Comparison of ENCODE assay signal across 1 cellular context in genomic region chr7:151104411-151105235, GRCh38.
TF ChIP-seq lines count a peak whose summit lies in the region.

No MANE protein-coding gene starts in this region.

TF ChIP-seq in H1, 55 proteins besides CTCF, POLR2A, EP300 and RAD21:
- no peak for TF ChIP-seq TAF1 (IDR thresholded peaks at IDR 0.05; ENCODE audit: low read depth, low read length)
- no peak for TF ChIP-seq SP1 (IDR thresholded peaks at IDR 0.05; ENCODE audit: low read depth, low read length)
- no peak for TF ChIP-seq PHF8 (conservative IDR thresholded peaks at IDR 0.05; ENCODE audit: low read depth, low read length)
- TF ChIP-seq BCL11A (IDR thresholded peaks at IDR 0.05; ENCODE audit: low read depth in 2 of 2, low read length in 2 of 2): no peak
- TF ChIP-seq CBX8 (IDR thresholded peaks at IDR 0.05; ENCODE audit: borderline replicate concordance, low read depth, low read length): no peak
- TF ChIP-seq TCF12 (IDR thresholded peaks at IDR 0.05; ENCODE audit: low read depth, low read length): no peak
- 0 out of 2 replicates have a peak, but pooled peaks have one; percentile 34 for TF ChIP-seq SP4 (IDR thresholded peaks at IDR 0.05; ENCODE audit: low read length)
- no peak for TF ChIP-seq EGR1 (IDR thresholded peaks at IDR 0.05; ENCODE audit: borderline replicate concordance, low read depth, low read length)
- no peak for TF ChIP-seq SIN3A (conservative IDR thresholded peaks at IDR 0.05 in 1 of 2, IDR thresholded peaks at IDR 0.05 in 1 of 2; ENCODE audit: low read depth in 1 of 2, low read length in 2 of 2)
- TF ChIP-seq KDM4A (IDR thresholded peaks at IDR 0.05; ENCODE audit: low read depth, low read length, severe bottlenecking): peak; percentile 17
- no peak for TF ChIP-seq RFX5 (IDR thresholded peaks at IDR 0.05; ENCODE audit: borderline replicate concordance, low read depth, low read length)
- no peak for TF ChIP-seq CHD1 (IDR thresholded peaks at IDR 0.05; ENCODE audit: low read depth, low read length)
- TF ChIP-seq USF2 (IDR thresholded peaks at IDR 0.05; ENCODE audit: low read length): no peak
- TF ChIP-seq JUN (IDR thresholded peaks at IDR 0.05; ENCODE audit: low read depth, low read length): no peak
- TF ChIP-seq GABPA (IDR thresholded peaks at IDR 0.05; ENCODE audit: borderline replicate concordance, insufficient read depth, low read length): no peak
- peak; percentile 63; the same call in 1 of the 2 replicates for TF ChIP-seq POLR2AphosphoS5 (IDR thresholded peaks at IDR 0.05; ENCODE audit: low read depth, low read length)
- TF ChIP-seq CTBP2 (IDR thresholded peaks at IDR 0.05; ENCODE audit: borderline replicate concordance, insufficient read depth, insufficient read length, low read length): no peak
- no peak for TF ChIP-seq TEAD4 (IDR thresholded peaks at IDR 0.05; ENCODE audit: low read depth, low read length)
- no peak for TF ChIP-seq CHD2 (IDR thresholded peaks at IDR 0.05; ENCODE audit: low read length)
- no peak for TF ChIP-seq TAF7 (optimal IDR thresholded peaks at IDR 0.05; ENCODE audit: borderline replicate concordance, low read depth, low read length)
- TF ChIP-seq SAP30 (IDR thresholded peaks at IDR 0.05; ENCODE audit: insufficient read depth, insufficient replicate concordance, low read length): no peak
- no peak for TF ChIP-seq RXRA (IDR thresholded peaks at IDR 0.05; ENCODE audit: insufficient read depth, low read depth, low read length)
